ENCODE assay signal across 15 cellular contexts in the genomic region with DNA sequence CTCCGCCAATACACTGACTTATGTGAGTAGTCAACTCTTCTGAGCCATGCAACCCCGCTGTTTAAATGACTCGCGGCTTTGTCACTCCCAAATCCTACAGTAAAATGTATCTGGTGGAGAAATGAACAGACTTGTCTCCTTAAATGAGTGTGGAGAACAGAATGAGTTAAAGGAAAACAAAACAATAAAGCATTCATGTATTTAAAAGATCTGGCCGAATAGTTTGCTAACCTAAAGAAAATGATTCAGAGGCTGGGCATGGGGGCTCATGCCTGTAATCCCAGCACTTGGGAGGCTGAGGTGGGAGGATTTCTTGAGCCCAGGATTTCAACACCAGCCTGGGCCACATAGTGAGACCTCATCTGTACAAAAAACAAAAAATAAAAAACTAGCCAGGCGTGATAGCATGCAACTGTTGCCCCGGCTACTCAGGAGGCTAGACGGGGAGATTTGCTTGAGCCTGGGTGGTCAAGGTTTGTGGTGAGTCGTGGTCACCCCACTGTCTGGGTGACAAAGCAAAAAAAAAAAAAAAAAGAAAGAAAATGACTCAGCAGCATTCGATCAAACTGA.
DNase-seq lines count a peak whose midpoint lies in the region; ATAC-seq and TF ChIP-seq lines count a peak whose summit lies in the region.
"Had no signal": no experiment of that assay in that cellular context is flagged by ENCODE, and none has a peak within 500 bp of the region (broad histone marks: within the 10 kb centered on the region; RNA-seq: fewer than 3 reads in every experiment).

No MANE protein-coding gene starts in this region.

- H3K4me2 ChIP-seq in mesendoderm (ENCODE audit: low read length) (no peak overlapping the region), Karpas-422 (ENCODE audit: low read depth, low read length, poor library complexity, severe bottlenecking) (no peak overlapping the region)

- no peak overlapping the region for H3K27ac ChIP-seq in mesendoderm (ENCODE audit: low read depth, low read length)
- no peak overlapping the region for H3K27ac ChIP-seq in Karpas-422 (ENCODE audit: low read length)

- no peak overlapping the region for H3K4me3 ChIP-seq in GM12865 (ENCODE audit: low read depth, low read length)
- H3K4me3 ChIP-seq in mesendoderm (ENCODE audit: low read length): no peak overlapping the region
- H3K4me3 ChIP-seq in Karpas-422 (ENCODE audit: low read length): no peak overlapping the region

- H2AFZ ChIP-seq in Karpas-422 (ENCODE audit: low read length): no peak overlapping the region

- ATAC-seq in HG02981 (IDR thresholded peaks at IDR 0.05; ENCODE audit: unreplicated experiment): peak; percentile 58
- ATAC-seq: CD8-positive, alpha-beta T cell; Right ventricle myocardium inferior had no signal

- H3K56ac ChIP-seq in mesendoderm (ENCODE audit: low read length): no peak overlapping the region

- no peak overlapping the region for H2BK15ac ChIP-seq in mesendoderm (replicated peaks; ENCODE audit: low read depth)

- no peak overlapping the region for H3K23ac ChIP-seq in mesendoderm (ENCODE audit: low read length)

- H3K79me2 ChIP-seq in mesendoderm (ENCODE audit: control insufficient read depth, insufficient read depth, low read length) (no peaks in the 10 kb centered on the region), Karpas-422 (ENCODE audit: low read length) (no peaks in the 10 kb centered on the region)

- H3K4ac ChIP-seq in mesendoderm (ENCODE audit: low read depth, low read length): no peak overlapping the region

- H3K18ac ChIP-seq in mesendoderm (ENCODE audit: low read length): no peak overlapping the region

- no CpG with 5 or more reads among the region's 10 CpGs for WGBS in mesendoderm (ENCODE audit: extremely low coverage, insufficient coverage, low lambda C conversion rate)

- H3K36me3 ChIP-seq in mesendoderm (ENCODE audit: control insufficient read depth, insufficient read depth, low read length) (no peaks in the 10 kb centered on the region), Karpas-422 (ENCODE audit: insufficient read depth, low read length) (no peaks in the 10 kb centered on the region)

- H3K27me3 ChIP-seq in mesendoderm (ENCODE audit: insufficient read depth, low read length, poor library complexity) (no peaks in the 10 kb centered on the region), Karpas-422 (ENCODE audit: low read length) (no peaks in the 10 kb centered on the region)

- no peak overlapping the region for H2BK120ac ChIP-seq in mesendoderm (ENCODE audit: low read depth, low read length)

- in situ Hi-C loops in G401 (cut with HindIII; ENCODE audit: low sequenced_read_pairs): no loop called here

- DNase-seq in GM12865 (ENCODE audit: low read depth): peak; percentile 28
- DNase-seq in amniotic epithelial cell (ENCODE audit: low read depth): peak; percentile 78
- DNase-seq in mesendoderm: peak; percentile 28
- DNase-seq in activated T-cell treated with anti-CD3 and anti-CD28 coated beads, Interleukin-2, amount 50 U/mL, for 1 hour: no peak
- no peak for DNase-seq in Karpas-422
- DNase-seq in G401 (ENCODE audit: low spot score): no peak
- DNase-seq in epidermal melanocyte (ENCODE audit: insufficient read length, low spot score): no peak
- DNase-seq: activated CD4-positive, CD25-positive, alpha-beta regulatory T cell; activated effector memory CD4-positive, alpha-beta T cell treated with anti-CD3 and anti-CD28 coated beads, Interleukin-2, amount 50 U/mL, for 16 hours; CD8-positive, alpha-beta T cell; effector CD4-positive, alpha-beta T cell; GOT3; NCI-H2227 treated with DMSO at 0.1 percent for 48 hours had no signal

- no peak overlapping the region for H4K5ac ChIP-seq in mesendoderm (ENCODE audit: low read length)

- no peak overlapping the region for H2AK5ac ChIP-seq in mesendoderm (ENCODE audit: low read length)

- no peak overlapping the region for H4K8ac ChIP-seq in mesendoderm (ENCODE audit: low read depth, low read length)

- H3K4me1 ChIP-seq in mesendoderm (ENCODE audit: control insufficient read depth, low read depth, low read length) (no peaks in the 10 kb centered on the region), Karpas-422 (ENCODE audit: low read length) (peaks cover 6% of the 10 kb centered on the region)

- TF ChIP-seq CTCF in GM12865 (IDR thresholded peaks at IDR 0.05; ENCODE audit: insufficient read depth, low read depth, low read length, missing control alignments): no peak

- no peaks in the 10 kb centered on the region for H4K20me1 ChIP-seq in Karpas-422 (ENCODE audit: insufficient read depth, low read depth, low read length)

- H3K9me3 ChIP-seq in Karpas-422 (ENCODE audit: low read length): no peaks in the 10 kb centered on the region

- H3K79me1 ChIP-seq in mesendoderm (ENCODE audit: low read length): no peaks in the 10 kb centered on the region

- H3K9me2 ChIP-seq in Karpas-422 (replicated peaks; ENCODE audit: insufficient read depth, low read length): no peaks in the 10 kb centered on the region

- H2BK5ac ChIP-seq in mesendoderm (ENCODE audit: low read length): no peak overlapping the region

- no peak overlapping the region for H3K9ac ChIP-seq in mesendoderm (ENCODE audit: low read length)
- no peak overlapping the region for H3K9ac ChIP-seq in Karpas-422 (ENCODE audit: low read length)

Comparison
In these comparisons a context has a peak if more than half of its experiments do, and no peak if none do; other contexts are left out.
1. DNase-seq: peak in GM12865 (single experiment), amniotic epithelial cell (single experiment) and mesendoderm (single experiment); none in activated T-cell treated with anti-CD3 and anti-CD28 coated beads, Interleukin-2, amount 50 U/mL, for 1 hour (single experiment), Karpas-422 (single experiment), G401 (single experiment) and epidermal melanocyte (single experiment).